Comparison of ENCODE assay signal across 10 cellular contexts in the genomic region with DNA sequence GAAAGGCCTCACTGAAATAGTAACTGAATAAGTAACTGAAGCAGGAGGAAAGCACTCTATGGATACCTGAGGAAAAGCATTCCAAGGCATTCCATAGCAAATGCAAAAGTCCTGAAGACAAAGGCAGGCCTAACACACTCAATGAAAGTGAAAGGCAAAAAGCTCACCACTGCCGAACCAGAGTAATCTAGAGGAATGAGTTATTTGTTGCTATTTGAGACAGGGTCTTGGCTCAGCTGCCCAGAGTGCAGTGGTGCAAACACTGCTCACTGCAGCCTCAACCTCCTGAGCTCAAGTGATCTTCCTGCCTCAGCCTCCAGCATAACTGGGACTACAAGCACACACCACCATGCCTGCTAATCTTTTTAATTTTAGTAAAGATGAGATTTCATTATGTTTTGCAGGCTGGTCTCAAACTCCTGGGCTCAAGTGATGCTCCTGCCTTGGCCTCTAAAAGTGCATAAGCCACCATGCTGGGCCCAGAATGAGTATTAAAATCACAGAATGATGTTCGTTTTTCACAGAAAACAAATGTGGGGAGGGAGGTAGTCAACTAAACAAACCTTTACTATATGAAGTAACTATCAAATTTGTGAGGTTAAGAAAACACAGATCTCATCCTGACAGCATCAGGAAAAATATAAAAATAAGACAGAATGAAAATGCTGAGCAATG. TPM values are rescaled to one million over a fixed set of nuclear protein-coding genes. Genes with fewer than 3 reads are reported as not detected.
DNase-seq lines count a peak whose midpoint lies in the region; ATAC-seq and TF ChIP-seq lines count a peak whose summit lies in the region.
"Had no signal": no experiment of that assay in that cellular context is flagged by ENCODE, and none has a peak within 500 bp of the region (broad histone marks: within the 10 kb centered on the region; RNA-seq: fewer than 3 reads in every experiment).

No MANE protein-coding gene starts in this region.

- H3K27me3 ChIP-seq in H9 (ENCODE audit: insufficient read depth, low read length) (no peaks in the 10 kb centered on the region), mammary epithelial cell (ENCODE audit: insufficient read depth, low read length) (no peaks in the 10 kb centered on the region)
- H3K27me3 ChIP-seq: MG63 had no signal

- H3K4me1 ChIP-seq in H9 (ENCODE audit: insufficient read depth, low read length) (peaks cover 2% of the 10 kb centered on the region; the same call in 1 of the 2 replicates), mammary epithelial cell (ENCODE audit: insufficient read depth, low read length) (no peaks in the 10 kb centered on the region), OCI-LY7 (ENCODE audit: insufficient read depth, low read length, poor library complexity, severe bottlenecking) (peaks cover 4% of the 10 kb centered on the region)

- peaks cover 1% of the 10 kb centered on the region for H3K36me3 ChIP-seq in mammary epithelial cell (ENCODE audit: insufficient read depth, low read length)
- H3K36me3 ChIP-seq in OCI-LY7 (ENCODE audit: insufficient read depth, low read length) = peaks cover 38% of the 10 kb centered on the region

- peaks cover 26 to 28% of the 10 kb centered on the region in 2 experiments for H3K4me1 Mint-ChIP-seq in H9

- no peaks in the 10 kb centered on the region for H3K9me3 Mint-ChIP-seq in H9
- H3K9me3 Mint-ChIP-seq: stimulated activated naive CD8-positive, alpha-beta T cell treated with anti-CD3 and anti-CD28 coated beads, Interleukin-15, Interleukin-2, amounts not matched to agents 100 ng/mL and 50 ng/mL, for 24 hours had no signal

- peak overlapping the region; percentile 21 to 50; a peak in 3 of 5 replicates for H3K4me3 Mint-ChIP-seq in H9
- H3K4me3 Mint-ChIP-seq: stimulated activated naive CD8-positive, alpha-beta T cell treated with anti-CD3 and anti-CD28 coated beads, Interleukin-15, Interleukin-2, amounts not matched to agents 100 ng/mL and 50 ng/mL, for 24 hours had no signal

- H3K9me3 ChIP-seq in H9 (ENCODE audit: control insufficient read depth, low read depth, low read length) (no peaks in the 10 kb centered on the region), mammary epithelial cell (replicated peaks; ENCODE audit: insufficient read depth, low read length) (no peaks in the 10 kb centered on the region), OCI-LY7 (ENCODE audit: low read length) (no peaks in the 10 kb centered on the region)
- H3K9me3 ChIP-seq: MG63 had no signal

- H4K20me1 ChIP-seq in H9 (ENCODE audit: control insufficient read depth, insufficient read depth, insufficient read length) (no peaks in the 10 kb centered on the region), mammary epithelial cell (ENCODE audit: insufficient read depth, low read length) (no peaks in the 10 kb centered on the region), OCI-LY7 (ENCODE audit: insufficient read depth, low read length) (no peaks in the 10 kb centered on the region)

- DNase-seq in H9 = peak; percentile 71
- DNase-seq in islet precursor cell = peak; percentile 64
- no peak for DNase-seq in NCI-H146 treated with DMSO at 0.1 percent for 48 hours (lab: John Stamatoyannopoulos, UW; ENCODE audit: unreplicated experiment)
- no peak for DNase-seq in MV-4-11 (lab: John Stamatoyannopoulos, UW)
- DNase-seq in mammary epithelial cell = no peak
- DNase-seq in OCI-LY7 (ENCODE audit: low spot score) = no peak
- DNase-seq: MG63 had no signal

- H3K14ac ChIP-seq in H9 (ENCODE audit: insufficient read depth, low read length) = no peak overlapping the region

- no peak overlapping the region for H3K56ac ChIP-seq in H9 (ENCODE audit: insufficient read length, low read depth, low read length)

- H3K4ac ChIP-seq in H9 (ENCODE audit: low read depth, low read length) = no peak overlapping the region

- H3T11ph ChIP-seq in H9 (ENCODE audit: low read length) = no peak overlapping the region

- POLR2A ChIA-PET in OCI-LY7 (lab: Charles Lee) = no interaction called here

- H2BK15ac ChIP-seq in H9 (ENCODE audit: low read depth, low read length) = no peak overlapping the region

- H3K27ac ChIP-seq in H9 (ENCODE audit: insufficient read length, low read depth, low read length) = peak overlapping the region; percentile 87
- no peak overlapping the region for H3K27ac ChIP-seq in mammary epithelial cell (ENCODE audit: insufficient read depth, low read depth, low read length)
- H3K27ac ChIP-seq in OCI-LY7 (ENCODE audit: low read depth, low read length, poor library complexity, severe bottlenecking) = no peak overlapping the region

- H2AFZ ChIP-seq in H9 (ENCODE audit: low read length) (no peak overlapping the region), mammary epithelial cell (ENCODE audit: low read depth, low read length) (no peak overlapping the region), OCI-LY7 (ENCODE audit: low read length) (no peak overlapping the region)

- H3K27ac Mint-ChIP-seq in H9 = peak overlapping the region; percentile 94 to 99 (median 98)
- H3K27ac Mint-ChIP-seq: stimulated activated naive CD8-positive, alpha-beta T cell treated with anti-CD3 and anti-CD28 coated beads, Interleukin-15, Interleukin-2, amounts not matched to agents 100 ng/mL and 50 ng/mL, for 24 hours had no signal

- H3K9me2 ChIP-seq in OCI-LY7 (ENCODE audit: insufficient read depth, low read length) = no peaks in the 10 kb centered on the region

- no peak overlapping the region for H4K8ac ChIP-seq in H9 (replicated peaks; ENCODE audit: insufficient read length, low read depth, low read length)

- in situ Hi-C loops in mammary epithelial cell (cut with MboI; ENCODE audit: low sequenced_read_pairs in 2 of 2) = no loop called here

- H3K79me2 ChIP-seq in H9 (ENCODE audit: insufficient read depth, low read length) (peaks cover 12% of the 10 kb centered on the region; the same call in 1 of the 2 replicates), mammary epithelial cell (ENCODE audit: insufficient read depth, low read length) (peaks cover 88% of the 10 kb centered on the region), OCI-LY7 (ENCODE audit: insufficient read depth, low read depth, low read length) (peaks cover 79% of the 10 kb centered on the region)

- H4K91ac ChIP-seq in H9 (ENCODE audit: insufficient read length, low read depth, low read length) = no peak overlapping the region

- H3K79me1 ChIP-seq in H9 (ENCODE audit: insufficient read depth, low read depth, low read length, poor library complexity, severe bottlenecking) = peaks cover 9% of the 10 kb centered on the region

- H3K4me2 ChIP-seq in H9 (ENCODE audit: insufficient read depth, insufficient read length, low read length) (no peak overlapping the region), mammary epithelial cell (ENCODE audit: insufficient read depth, low read depth, low read length) (no peak overlapping the region), OCI-LY7 (ENCODE audit: low read length) (no peak overlapping the region; the same call in 1 of the 2 replicates)

- H3K27me3 Mint-ChIP-seq in H9 (ENCODE audit: low read depth) = no peaks in the 10 kb centered on the region
- H3K27me3 Mint-ChIP-seq: stimulated activated naive CD8-positive, alpha-beta T cell treated with anti-CD3 and anti-CD28 coated beads, Interleukin-15, Interleukin-2, amounts not matched to agents 100 ng/mL and 50 ng/mL, for 24 hours had no signal

- no peak overlapping the region for H2BK12ac ChIP-seq in H9 (ENCODE audit: insufficient read length, low read depth, low read length)

- intact Hi-C loops in mammary epithelial cell (cut with micrococcal nuclease) (no loop called here), OCI-LY7 (cut with micrococcal nuclease; ENCODE audit: unreplicated experiment) (no loop called here)

- dilution Hi-C loops in mammary epithelial cell (cut with HindIII; ENCODE audit: low sequenced_read_pairs) = no loop called here

- H2BK5ac ChIP-seq in H9 (ENCODE audit: insufficient read length, low read length) = no peak overlapping the region

- no peak overlapping the region for H3K18ac ChIP-seq in H9 (ENCODE audit: insufficient read length, low read depth, low read length)

- no peak overlapping the region for H3K4me3 ChIP-seq in mammary epithelial cell (replicated peaks in 1 of 3; ENCODE audit: insufficient read depth in 1 of 3, low read depth in 2 of 3, low read length in 3 of 3)
- no peak overlapping the region for H3K4me3 ChIP-seq in OCI-LY7 (ENCODE audit: low read depth, low read length, poor library complexity, severe bottlenecking)
- H3K4me3 ChIP-seq: MG63 had no signal

- H3K23ac ChIP-seq in H9 (ENCODE audit: insufficient read length, low read depth, low read length) = no peak overlapping the region

- H3K9ac ChIP-seq in H9 (ENCODE audit: extremely low read depth, insufficient read length, low read length) (no peak overlapping the region), mammary epithelial cell (ENCODE audit: insufficient read depth, low read length) (no peak overlapping the region)

- H2BK120ac ChIP-seq in H9 (ENCODE audit: low read depth, low read length, poor library complexity, severe bottlenecking) = no peak overlapping the region

- peak; percentile 84 for ATAC-seq in GM18909 (IDR thresholded peaks at IDR 0.05; ENCODE audit: poor library complexity, unreplicated experiment)
- peak; percentile 55 for ATAC-seq in HG03575 (IDR thresholded peaks at IDR 0.05; ENCODE audit: extremely low read depth, insufficient number of reproducible peaks, low FRiP score, unreplicated experiment)

- no peak overlapping the region for H2AK5ac ChIP-seq in H9 (ENCODE audit: insufficient read length, low read length)

- BruUV-seq in mammary epithelial cell (replicated peaks; lab: Mats Ljungman, UMichigan) (no TSS peak), OCI-LY7 (replicated peaks; lab: Mats Ljungman, UMichigan) (no TSS peak)

- H3K23me2 ChIP-seq in H9 (ENCODE audit: insufficient read length, low read depth, low read length, poor library complexity, severe bottlenecking) = no peaks in the 10 kb centered on the region

- H2BK20ac ChIP-seq in H9 (ENCODE audit: low read depth, low read length, poor library complexity, severe bottlenecking) = no peak overlapping the region

- H3K36me3 Mint-ChIP-seq in H9 (ENCODE audit: insufficient read depth in 1 of 3, low read depth in 3 of 3) = peaks cover 14 to 24% (median 14%) of the 10 kb centered on the region in 3 experiments; a peak in 6 of 7 replicates

- no peak overlapping the region for H4K5ac ChIP-seq in H9 (ENCODE audit: insufficient read length, low read depth, low read length)

- TF ChIP-seq CTCF in H9 (conservative IDR thresholded peaks at IDR 0.05) (no peak), mammary epithelial cell (conservative IDR thresholded peaks at IDR 0.05 in 1 of 2, IDR thresholded peaks at IDR 0.05 in 1 of 2; ENCODE audit: extremely low read depth in 1 of 2, insufficient read depth in 1 of 2, low read depth in 1 of 2, low read length in 2 of 2) (no peak), OCI-LY7 (conservative IDR thresholded peaks at IDR 0.05; ENCODE audit: low read length) (no peak)

- CTCF ChIA-PET in mammary epithelial cell (lab: Charles Lee; ENCODE audit: low non-redundant PET) (no interaction called here), OCI-LY7 (lab: Charles Lee; ENCODE audit: unreplicated experiment) (no interaction called here)

- WGBS in H9 (ENCODE audit: extremely low coverage, insufficient read length, low lambda C conversion rate) = no CpG with 5 or more reads among the region's 2 CpGs
- WGBS in mammary epithelial cell (ENCODE audit: low coverage, missing lambda C conversion rate) = 95% methylated on average over 2 of the region's 2 CpGs

RNA-seq across cellular contexts. Expression of gene PIAS2, which starts 17.9 kb away (rescaled TPM):
- total RNA-seq in H9 (2021) (53.9 and 58.4 TPM in 2 replicates), mammary epithelial cell (10 to 100 TPM; 30.1 to 34.5 TPM), OCI-LY7 (2022) (27.9 and 35.7 TPM in 2 replicates)
- 17.3 TPM for polyA plus RNA-seq in mammary epithelial cell
- 31.4 TPM for polyA minus RNA-seq in mammary epithelial cell
- total RNA-seq in OCI-LY7 (2014; rRNA removed; shearing (Covaris generic)) = 17.9 and 18.1 TPM in 2 replicates

RNA-seq across cellular contexts. Expression of gene KATNAL2, which starts 18.0 kb away (rescaled TPM):
- 20.1 and 21.7 TPM in 2 replicates for total RNA-seq in H9 (2021)
- 1 to 10 TPM in 1 of 2 donors, under 1 TPM in 1; 0.33 to 1.4 TPM for total RNA-seq in mammary epithelial cell
- 0.92 TPM for polyA plus RNA-seq in mammary epithelial cell
- not detected for polyA minus RNA-seq in mammary epithelial cell
- total RNA-seq in OCI-LY7 (2014; rRNA removed; shearing (Covaris generic)) = 5.7 and 8.1 TPM in 2 replicates
- total RNA-seq in OCI-LY7 (2022) = 13.9 and 16.1 TPM in 2 replicates

Comparison
In these comparisons a context has a peak if more than half of its experiments do, and no peak if none do; other contexts are left out.
1. DNase-seq: peak in H9 (single experiment) and islet precursor cell (single experiment); none in NCI-H146 treated with DMSO at 0.1 percent for 48 hours (single experiment), MV-4-11 (single experiment), mammary epithelial cell (single experiment) and OCI-LY7 (single experiment).